Comparison of ENCODE assay signal across 8 cellular contexts in genomic region chr16:85462405-85463227, GRCh38.
DNase-seq lines count a peak whose midpoint lies in the region; ATAC-seq and TF ChIP-seq lines count a peak whose summit lies in the region.

No MANE protein-coding gene starts in this region.

- H3K4me3 ChIP-seq in lung: no peak overlapping the region
- peak overlapping the region; percentile 17 to 40 (median 34) for H3K4me3 ChIP-seq in upper lobe of left lung
- no peak overlapping the region for H3K4me3 ChIP-seq in mammary epithelial cell (replicated peaks in 1 of 3; ENCODE audit: insufficient read depth in 1 of 3, low read depth in 2 of 3, low read length in 3 of 3)

- dilution Hi-C loops in mammary epithelial cell (cut with HindIII; ENCODE audit: low sequenced_read_pairs): no loop called here

- H3K27ac ChIP-seq in lung (ENCODE audit: low read depth in 1 of 2, low read length in 1 of 2) (peak overlapping the region; percentile 55 to 80), upper lobe of left lung (peak overlapping the region in 2 of 4 donors; percentile 64 to 75), mammary epithelial cell (ENCODE audit: insufficient read depth, low read depth, low read length) (no peak overlapping the region)

- WGBS in lung, 2 donors: 5 to 8% methylated on average over 33 to 85 of the region's 85 CpGs
- 0 to 4% methylated on average over 7 to 10 of the region's 85 CpGs for WGBS in upper lobe of left lung, 2 donors
- WGBS in mammary epithelial cell (ENCODE audit: low coverage, missing lambda C conversion rate): 13% methylated on average over 6 of the region's 85 CpGs

- ATAC-seq in activated naive CD4-positive, alpha-beta T cell treated with anti-CD3 and anti-CD28 coated beads, Interleukin-2, amount 50 U/mL, for 72 hours: peak; percentile 14 to 34
- ATAC-seq in lung (ENCODE audit: insufficient read depth, low FRiP score) (no peak), upper lobe of left lung (ENCODE audit: low FRiP score in 2 of 2) (no peak)

- no peak overlapping the region for H3K4me2 ChIP-seq in mammary epithelial cell (ENCODE audit: insufficient read depth, low read depth, low read length)

- TF ChIP-seq POLR2A in upper lobe of left lung (IDR thresholded peaks at IDR 0.05): no peak

- no peaks in the 10 kb centered on the region for H3K9me3 Mint-ChIP-seq in activated naive CD4-positive, alpha-beta T cell treated with anti-CD3 and anti-CD28 coated beads, Interleukin-2, amount 50 U/mL, for 72 hours

- in situ Hi-C loops in GM13976 (cut with MboI; ENCODE audit: low sequenced_read_pairs, unreplicated experiment) (no loop called here), mammary epithelial cell (cut with MboI; ENCODE audit: low sequenced_read_pairs in 2 of 2) (no loop called here)

- DNase-seq in GM13976 (ENCODE audit: low spot score) (peak; percentile 63), NCI-H2171 (lab: John Stamatoyannopoulos, UW) (peak; percentile 60), lung (ENCODE audit: low spot score) (no peak), upper lobe of left lung (peak; percentile 58 to 88), SW 1271 (lab: John Stamatoyannopoulos, UW) (no peak), mammary epithelial cell (no peak), cerebellar nuclear complex (lab: John Stamatoyannopoulos, UW) (no peak)
- DNase-seq in activated naive CD4-positive, alpha-beta T cell treated with anti-CD3 and anti-CD28 coated beads, Interleukin-2, amount 50 U/mL, for 72 hours (ENCODE audit: low spot score in 2 of 2): no peak

- TF ChIP-seq CTCF in GM13976 (IDR thresholded peaks at IDR 0.05; ENCODE audit: borderline replicate concordance, control extremely low read depth, extremely low read depth, insufficient read depth, missing control alignments) (no peak), lung (IDR thresholded peaks at IDR 0.05; ENCODE audit: control extremely low read depth, extremely low read depth) (no peak), upper lobe of left lung (IDR thresholded peaks at IDR 0.05) (no peak), mammary epithelial cell (conservative IDR thresholded peaks at IDR 0.05 in 1 of 2, IDR thresholded peaks at IDR 0.05 in 1 of 2; ENCODE audit: extremely low read depth in 1 of 2, insufficient read depth in 1 of 2, low read depth in 1 of 2, low read length in 2 of 2) (no peak)

- H3K4me1 ChIP-seq in lung (ENCODE audit: control insufficient read depth in 2 of 2, insufficient read depth in 2 of 2, low read length in 2 of 2) (peaks cover 13 to 27% of the 10 kb centered on the region in 2 donors), upper lobe of left lung (peaks cover 29 to 47% (median 40%) of the 10 kb centered on the region in 4 donors), mammary epithelial cell (ENCODE audit: insufficient read depth, low read length) (peaks cover 1% of the 10 kb centered on the region)

- intact Hi-C loops in mammary epithelial cell (cut with micrococcal nuclease): no loop called here

- H3K9me3 ChIP-seq in lung (ENCODE audit: control insufficient read depth in 2 of 2, insufficient read depth in 1 of 2, low read length in 1 of 2) (no peaks in the 10 kb centered on the region), upper lobe of left lung (no peaks in the 10 kb centered on the region), mammary epithelial cell (replicated peaks; ENCODE audit: insufficient read depth, low read length) (no peaks in the 10 kb centered on the region)

- no peaks in the 10 kb centered on the region for H3K36me3 ChIP-seq in lung (ENCODE audit: control insufficient read depth in 2 of 2, insufficient read depth in 2 of 2, low read length in 2 of 2)
- no peaks in the 10 kb centered on the region for H3K36me3 ChIP-seq in upper lobe of left lung
- no peaks in the 10 kb centered on the region for H3K36me3 ChIP-seq in mammary epithelial cell (ENCODE audit: insufficient read depth, low read length)

- H3K27ac Mint-ChIP-seq in activated naive CD4-positive, alpha-beta T cell treated with anti-CD3 and anti-CD28 coated beads, Interleukin-2, amount 50 U/mL, for 72 hours: no peak overlapping the region

- no peaks in the 10 kb centered on the region for H4K20me1 ChIP-seq in mammary epithelial cell (ENCODE audit: insufficient read depth, low read length)

- H3K79me2 ChIP-seq in mammary epithelial cell (ENCODE audit: insufficient read depth, low read length): no peaks in the 10 kb centered on the region

- CTCF ChIA-PET in mammary epithelial cell (lab: Charles Lee; ENCODE audit: low non-redundant PET): no interaction called here

- H2AFZ ChIP-seq in mammary epithelial cell (ENCODE audit: low read depth, low read length): no peak overlapping the region

- no TSS peak for BruUV-seq in mammary epithelial cell (replicated peaks; lab: Mats Ljungman, UMichigan)

- H3K27me3 ChIP-seq in lung (ENCODE audit: control insufficient read depth, insufficient read depth) (no peaks in the 10 kb centered on the region), upper lobe of left lung (peaks cover 0 to 4% (median 2%) of the 10 kb centered on the region in 4 donors), mammary epithelial cell (ENCODE audit: insufficient read depth, low read length) (peaks cover 18% of the 10 kb centered on the region)

- H3K36me3 Mint-ChIP-seq in activated naive CD4-positive, alpha-beta T cell treated with anti-CD3 and anti-CD28 coated beads, Interleukin-2, amount 50 U/mL, for 72 hours: no peaks in the 10 kb centered on the region

- no peak overlapping the region for H3K9ac ChIP-seq in mammary epithelial cell (ENCODE audit: insufficient read depth, low read length)

- no peak for TF ChIP-seq EP300 in upper lobe of left lung (IDR thresholded peaks at IDR 0.05)

Comparison
In these comparisons a context has a peak if more than half of its experiments do, and no peak if none do; other contexts are left out.
1. DNase-seq: peak in GM13976 (single experiment), NCI-H2171 (single experiment) and upper lobe of left lung (2 of 2); none in activated naive CD4-positive, alpha-beta T cell treated with anti-CD3 and anti-CD28 coated beads, Interleukin-2, amount 50 U/mL, for 72 hours (0 of 2), lung (single experiment), SW 1271 (0 of 2), mammary epithelial cell (single experiment) and cerebellar nuclear complex (0 of 2).
2. ATAC-seq: peak in activated naive CD4-positive, alpha-beta T cell treated with anti-CD3 and anti-CD28 coated beads, Interleukin-2, amount 50 U/mL, for 72 hours (2 of 2); none in lung (single experiment) and upper lobe of left lung (0 of 2).
3. H3K4me3 ChIP-seq: peak in upper lobe of left lung (4 of 4); none in lung (single experiment) and mammary epithelial cell (0 of 3).